Comparison of ENCODE assay signal across 2 cellular contexts in the genomic region with DNA sequence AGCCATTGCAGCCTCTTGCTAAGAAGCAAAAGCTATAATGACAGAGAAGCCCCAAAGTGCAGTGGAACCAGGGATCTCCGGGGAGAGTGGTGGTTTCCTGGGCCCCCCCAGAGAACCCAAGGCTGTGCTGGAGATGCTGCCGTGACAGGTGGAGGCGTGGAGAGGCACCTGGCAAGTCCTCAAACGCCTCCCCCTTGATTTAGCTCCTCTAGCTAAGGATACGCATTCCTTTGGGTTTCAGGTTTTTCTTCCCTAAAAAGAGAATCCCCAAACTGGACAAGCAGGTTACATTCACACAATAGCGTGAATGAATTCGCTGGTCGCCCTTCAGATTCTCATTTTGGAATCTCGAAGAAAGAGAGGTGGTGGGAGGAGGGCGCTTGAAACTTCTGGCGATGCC.
TF ChIP-seq lines count a peak whose summit lies in the region.

No MANE protein-coding gene starts in this region.

TF ChIP-seq in SK-N-SH, 30 proteins besides CTCF, POLR2A, EP300 and RAD21 (continued from another document):
- no peak for TF ChIP-seq SIN3A (IDR thresholded peaks at IDR 0.05; ENCODE audit: borderline replicate concordance, low read depth, low read length)
- TF ChIP-seq GABPA (IDR thresholded peaks at IDR 0.05; ENCODE audit: low read depth), result no peak
- TF ChIP-seq JUND (IDR thresholded peaks at IDR 0.05), result no peak
- no peak for TF ChIP-seq FOXJ3 (CRISPR knock-in tag; IDR thresholded peaks at IDR 0.05)

TF ChIP-seq in SK-N-SH treated with all-trans-retinoic acid at 6 μM for 48 hours, 23 proteins besides CTCF, POLR2A, EP300 and RAD21 (continued from another document):
- TF ChIP-seq ZNF8 (CRISPR knock-in tag; IDR thresholded peaks at IDR 0.05) (no peak), TCF4 (CRISPR knock-in tag; IDR thresholded peaks at IDR 0.05; ENCODE audit: borderline replicate concordance) (no peak), ESRRG (CRISPR knock-in tag; IDR thresholded peaks at IDR 0.05) (no peak), ZNF565 (CRISPR knock-in tag; conservative IDR thresholded peaks at IDR 0.05; ENCODE audit: low read depth) (no peak)
